Comparison of ENCODE assay signal across 26 cellular contexts in genomic region chr2:8799004-8799403, GRCh38. TPM values are rescaled to one million over a fixed set of nuclear protein-coding genes. Genes with fewer than 3 reads are reported as not detected.
DNase-seq lines count a peak whose midpoint lies in the region; ATAC-seq and TF ChIP-seq lines count a peak whose summit lies in the region.
"Had no signal": no experiment of that assay in that cellular context is flagged by ENCODE, and none has a peak within 500 bp of the region (broad histone marks: within the 10 kb centered on the region; RNA-seq: fewer than 3 reads in every experiment).

No MANE protein-coding gene starts in this region.

- WGBS in upper lobe of left lung, 2 donors: 96 to 97% methylated on average over 2 of the region's 2 CpGs

- H3K4me1 ChIP-seq in HEK293 (ENCODE audit: control insufficient read depth, insufficient read depth, low read length): peaks cover 3% of the 10 kb centered on the region
- peaks cover 0 to 9% (median 3%) of the 10 kb centered on the region in 4 donors for H3K4me1 ChIP-seq in upper lobe of left lung

- no peak for ATAC-seq in activated CD4-positive, alpha-beta T cell treated with anti-CD3 and anti-CD28 coated beads for 36 hours
- no peak for ATAC-seq in stimulated activated effector memory CD8-positive, alpha-beta T cell treated with anti-CD3 and anti-CD28 coated beads, Interleukin-12 subunit alpha, Interleukin-12 subunit beta, amount 100 ng/mL, for 72 hours
- ATAC-seq in upper lobe of left lung (ENCODE audit: low FRiP score in 2 of 2): no peak
- ATAC-seq in omental fat pad (ENCODE audit: low FRiP score): no peak

- H3K9me3 Mint-ChIP-seq in activated CD4-positive, alpha-beta T cell treated with anti-CD3 and anti-CD28 coated beads for 36 hours (ENCODE audit: low read depth): no peaks in the 10 kb centered on the region
- H3K9me3 Mint-ChIP-seq in stimulated activated effector memory CD8-positive, alpha-beta T cell treated with anti-CD3 and anti-CD28 coated beads, Interleukin-12 subunit alpha, Interleukin-12 subunit beta, amount 100 ng/mL, for 72 hours: no peaks in the 10 kb centered on the region
- H3K9me3 Mint-ChIP-seq: CD8-positive, alpha-beta memory T cell; HFFc6 had no signal

- no peak overlapping the region for H3K4me3 Mint-ChIP-seq in activated CD4-positive, alpha-beta T cell treated with anti-CD3 and anti-CD28 coated beads for 36 hours
- H3K4me3 Mint-ChIP-seq in stimulated activated effector memory CD8-positive, alpha-beta T cell treated with anti-CD3 and anti-CD28 coated beads, Interleukin-12 subunit alpha, Interleukin-12 subunit beta, amount 100 ng/mL, for 72 hours: no peak overlapping the region
- H3K4me3 Mint-ChIP-seq: CD8-positive, alpha-beta memory T cell; HFFc6 had no signal

- no peak for TF ChIP-seq POLR2A in upper lobe of left lung (IDR thresholded peaks at IDR 0.05)

- H3K36me3 ChIP-seq in HEK293 (ENCODE audit: control insufficient read depth in 2 of 2, insufficient read depth in 1 of 2, low read length in 2 of 2) (peaks cover 0 to 50% of the 10 kb centered on the region in 2 experiments), upper lobe of left lung (peaks cover 9 to 81% (median 40%) of the 10 kb centered on the region in 4 donors)

- peaks cover 55% of the 10 kb centered on the region for H3K36me3 Mint-ChIP-seq in activated CD4-positive, alpha-beta T cell treated with anti-CD3 and anti-CD28 coated beads for 36 hours (ENCODE audit: low read depth)
- peaks cover 85% of the 10 kb centered on the region for H3K36me3 Mint-ChIP-seq in stimulated activated effector memory CD8-positive, alpha-beta T cell treated with anti-CD3 and anti-CD28 coated beads, Interleukin-12 subunit alpha, Interleukin-12 subunit beta, amount 100 ng/mL, for 72 hours

- POLR2A ChIA-PET in activated CD4-positive, alpha-beta T cell treated with anti-CD3 and anti-CD28 coated beads for 36 hours (lab: Charles Lee): no interaction called here
- POLR2A ChIA-PET in HEK293 (lab: Yijun Ruan, JAX): no interaction called here

- no peaks in the 10 kb centered on the region for H3K27me3 ChIP-seq in upper lobe of left lung

- H3K27ac ChIP-seq in HEK293 (ENCODE audit: extremely low read depth, low read depth, low read length) (no peak overlapping the region), upper lobe of left lung (no peak overlapping the region)
- H3K27ac ChIP-seq: 22Rv1, HL-60 had no signal

- TF ChIP-seq CTCF in HEK293 (tag by site-specific recombination; IDR thresholded peaks at IDR 0.05) (no peak), upper lobe of left lung (IDR thresholded peaks at IDR 0.05) (no peak), omental fat pad (IDR thresholded peaks at IDR 0.05) (no peak)

- intact Hi-C loops in activated CD4-positive, alpha-beta T cell treated with anti-CD3 and anti-CD28 coated beads for 36 hours (cut with DNase I, micrococcal nuclease): no loop called here

- H3K9me3 ChIP-seq in HEK293 (ENCODE audit: control insufficient read depth, insufficient read depth, low read depth, low read length) (no peaks in the 10 kb centered on the region), upper lobe of left lung (no peaks in the 10 kb centered on the region)

- TF ChIP-seq EP300 in upper lobe of left lung (IDR thresholded peaks at IDR 0.05): no peak

- DNase-seq in activated CD4-positive, alpha-beta T cell treated with anti-CD3 and anti-CD28 coated beads for 36 hours: no peak
- no peak for DNase-seq in activated CD4-positive, alpha-beta T cell treated with anti-CD3 and anti-CD28 coated beads for 48 hours
- DNase-seq in astrocyte of the hippocampus (ENCODE audit: low read depth, low spot score) (peak; percentile 44), NCI-H2227 treated with DMSO at 0.1 percent for 48 hours (lab: John Stamatoyannopoulos, UW) (no peak), upper lobe of left lung (no peak), omental fat pad (ENCODE audit: low spot score) (no peak)
- no peak for DNase-seq in stimulated activated effector memory CD8-positive, alpha-beta T cell treated with anti-CD3 and anti-CD28 coated beads, Interleukin-12 subunit alpha, Interleukin-12 subunit beta, amount 100 ng/mL, for 72 hours (ENCODE audit: low spot score in 2 of 2)
- DNase-seq: AML-193; C1 segment of cervical spinal cord; Calu3; CD8-positive, alpha-beta memory T cell; DMS153; GDM1; HFFc6; KG1; NCI-H1105 treated with DMSO at 0.1 percent for 48 hours; NCI-H1694 treated with DMSO at 0.1 percent for 48 hours; NCI-H2081 treated with DMSO at 0.1 percent for 48 hours; NCI-H2171 treated with DMSO at 0.1 percent for 48 hours; NCI-H446; NCI-H526; OCI-M1; Right ventricle myocardium superior had no signal

- H3K4me3 ChIP-seq in HEK293 (ENCODE audit: low read depth, low read length) (no peak overlapping the region), upper lobe of left lung (no peak overlapping the region)

- no peaks in the 10 kb centered on the region for H3K27me3 Mint-ChIP-seq in activated CD4-positive, alpha-beta T cell treated with anti-CD3 and anti-CD28 coated beads for 36 hours
- H3K27me3 Mint-ChIP-seq: CD8-positive, alpha-beta memory T cell had no signal

- peak overlapping the region; percentile 11 for H3K27ac Mint-ChIP-seq in activated CD4-positive, alpha-beta T cell treated with anti-CD3 and anti-CD28 coated beads for 36 hours
- peak overlapping the region; percentile 24 for H3K27ac Mint-ChIP-seq in stimulated activated effector memory CD8-positive, alpha-beta T cell treated with anti-CD3 and anti-CD28 coated beads, Interleukin-12 subunit alpha, Interleukin-12 subunit beta, amount 100 ng/mL, for 72 hours
- H3K27ac Mint-ChIP-seq: HFFc6 had no signal

- peaks cover 28% of the 10 kb centered on the region for H3K4me1 Mint-ChIP-seq in activated CD4-positive, alpha-beta T cell treated with anti-CD3 and anti-CD28 coated beads for 36 hours
- H3K4me1 Mint-ChIP-seq in stimulated activated effector memory CD8-positive, alpha-beta T cell treated with anti-CD3 and anti-CD28 coated beads, Interleukin-12 subunit alpha, Interleukin-12 subunit beta, amount 100 ng/mL, for 72 hours: peaks cover 28% of the 10 kb centered on the region

- CTCF ChIA-PET in activated CD4-positive, alpha-beta T cell treated with anti-CD3 and anti-CD28 coated beads for 36 hours (lab: Charles Lee): interaction anchor here (0.6 to 1.1 kb wide), 3 partner anchors 59 to 659 kb away, joined by 3 to 4 read pairs (median 4); no protein-coding TSS in a partner anchor
- CTCF ChIA-PET in HEK293 (lab: Yijun Ruan, JAX): interaction anchor here (0.5 to 1.1 kb wide), 3 partner anchors 12 to 1004 kb away, joined by 3 to 5 read pairs (median 4); no protein-coding TSS in a partner anchor

TF ChIP-seq in HEK293, 187 proteins besides CTCF, POLR2A, EP300 and RAD21:
- no peak for TF ChIP-seq SP7 (tag by site-specific recombination; IDR thresholded peaks at IDR 0.05)
- TF ChIP-seq PRDM6 (tag by site-specific recombination; IDR thresholded peaks at IDR 0.05): no peak
- TF ChIP-seq PRDM1 (tag by site-specific recombination; IDR thresholded peaks at IDR 0.05): peak; percentile 58; the same call in 1 of the 2 replicates
- no peak for TF ChIP-seq ZNF571 (tag by site-specific recombination; IDR thresholded peaks at IDR 0.05)
- TF ChIP-seq ZNF362 (tag by site-specific recombination; IDR thresholded peaks at IDR 0.05): no peak

RNA-seq across cellular contexts. Expression of gene KIDINS220, which starts 38.4 kb away (rescaled TPM):
- 10 to 100 TPM; 22.7 to 24.4 TPM for total RNA-seq in activated CD4-positive, alpha-beta T cell treated with anti-CD3 and anti-CD28 coated beads for 36 hours
- total RNA-seq in upper lobe of left lung (100 to 1,000 TPM in 2 of 6 donors, 10 to 100 TPM in 4; 58.2 to 136 (median 69.9) TPM), omental fat pad (10 to 100 TPM; 59.5 to 98.0 (median 66.5) TPM)
